ENCODE assay signal across 9 cellular contexts in the genomic region with DNA sequence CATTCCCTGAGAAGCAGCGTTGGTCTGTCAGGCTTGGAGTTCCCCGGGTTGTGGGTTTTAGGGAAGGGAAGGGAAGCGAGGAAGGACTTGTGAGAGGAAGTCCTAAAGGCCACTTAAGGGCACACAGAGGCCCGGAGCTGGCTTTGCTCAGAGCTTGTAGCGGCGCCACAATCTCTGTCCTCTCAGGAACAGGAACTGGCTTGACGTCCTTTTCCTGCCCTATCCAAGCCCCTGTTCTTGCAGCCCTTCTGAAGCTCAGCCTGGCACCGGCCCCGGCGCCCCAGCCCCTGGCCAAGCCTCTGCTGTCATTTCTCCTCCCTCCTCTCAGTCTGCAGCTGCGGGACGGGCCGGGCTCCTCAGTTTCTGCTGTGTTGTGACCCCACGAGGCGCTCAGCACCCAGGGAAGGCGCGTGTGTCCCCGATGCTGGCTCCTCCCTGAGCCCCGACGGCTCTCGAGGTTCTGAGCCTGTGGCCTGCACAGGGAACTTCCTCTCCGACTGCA. TPM values are rescaled to one million over a fixed set of nuclear protein-coding genes. Genes with fewer than 3 reads are reported as not detected.
DNase-seq lines count a peak whose midpoint lies in the region; ATAC-seq and TF ChIP-seq lines count a peak whose summit lies in the region.
"Had no signal": no experiment of that assay in that cellular context is flagged by ENCODE, and none has a peak within 500 bp of the region (broad histone marks: within the 10 kb centered on the region; RNA-seq: fewer than 3 reads in every experiment).

A gene (plus strand): TSS at position 140 of the 502 bp plus-strand sequence. CDS start 16,069 bp downstream, outside the sequence.

- no peaks in the 10 kb centered on the region for H3K36me3 ChIP-seq in body of pancreas (replicated peaks in 1 of 2; ENCODE audit: insufficient read depth in 1 of 2, low read depth in 2 of 2)

- H3K4me3 Mint-ChIP-seq in natural killer cell, result peak within 1 kb of the TSS; percentile 96

- H3K36me3 Mint-ChIP-seq in natural killer cell, result no peaks in the 10 kb centered on the region

- no peaks in the 10 kb centered on the region for H3K27me3 Mint-ChIP-seq in natural killer cell (ENCODE audit: low read depth in 2 of 2)

- DNase-seq in GM20000 (ENCODE audit: low spot score), result peak; percentile 40
- DNase-seq in T follicular helper cell (ENCODE audit: low read depth), result peak; percentile 46
- DNase-seq in body of pancreas, result peak in 3 of 4 donors; percentile 25 to 68 (median 28)
- peak; percentile 48 for DNase-seq in natural killer cell
- no peak for DNase-seq in ureter (ENCODE audit: low spot score)
- no peak for DNase-seq in NCI-H1694 (lab: John Stamatoyannopoulos, UW)

- H3K9me3 ChIP-seq in body of pancreas, result no peaks in the 10 kb centered on the region

- 35 to 44% methylated on average over 11 to 21 of the region's 22 CpGs for WGBS in body of pancreas, 2 donors

- H3K4me1 ChIP-seq in body of pancreas, result peaks cover 16% of the 10 kb centered on the region

- H3K4me1 Mint-ChIP-seq in natural killer cell, result peaks cover 71 to 77% of the 10 kb centered on the region in 2 donors

- TF ChIP-seq POLR2A in body of pancreas (IDR thresholded peaks at IDR 0.05), result peak in 2 of 3 donors; percentile 18

- TF ChIP-seq CTCF in GM20000 (IDR thresholded peaks at IDR 0.05; ENCODE audit: extremely low read depth, missing control alignments) (no peak), body of pancreas (IDR thresholded peaks at IDR 0.05) (no peak), natural killer cell (IDR thresholded peaks at IDR 0.05) (no peak)

- intact Hi-C loops in body of pancreas (cut with DNase I), result no loop called here
- intact Hi-C loops in natural killer cell (cut with micrococcal nuclease), result loop anchor here (1.0 to 5.0 kb wide), 4 partner anchors 31 to 287 kb away; a partner anchor contains a TSS

- peak; percentile 29 for ATAC-seq in body of pancreas
- ATAC-seq in natural killer cell, result peak; percentile 48 to 60 (median 59)
- ATAC-seq in HG03039 (IDR thresholded peaks at IDR 0.05; ENCODE audit: unreplicated experiment), result no peak
- ATAC-seq in HG03571 (IDR thresholded peaks at IDR 0.05; ENCODE audit: unreplicated experiment), result no peak

- no peaks in the 10 kb centered on the region for H3K9me3 Mint-ChIP-seq in natural killer cell

- H3K27ac Mint-ChIP-seq in natural killer cell, result peak within 1 kb of the TSS; percentile 92 to 97

- H3K27me3 ChIP-seq in body of pancreas, result peaks cover 0 to 3% of the 10 kb centered on the region in 2 donors

- no peak within 1 kb of the TSS for H3K4me3 ChIP-seq in body of pancreas

- H3K27ac ChIP-seq in body of pancreas, result peak within 1 kb of the TSS in 3 of 4 donors; percentile 30 to 72 (median 56)
- H3K27ac ChIP-seq: KMS-11 had no signal

RNA-seq across cellular contexts. Expression of the gene that starts here (rescaled TPM):
- 1 to 10 TPM in 1 of 2 donors, under 1 TPM in 1; 0.99 to 5.4 TPM for total RNA-seq in body of pancreas
- 10 to 100 TPM in 1 of 3 donors, 1 to 10 TPM in 2; 6.7 to 17.7 (median 8.4) TPM for total RNA-seq in natural killer cell
- total RNA-seq in ureter, result 13.6 TPM

Comparison
In these comparisons a context has a peak if more than half of its experiments do, and no peak if none do; other contexts are left out.
1. DNase-seq: peak in GM20000 (single experiment), T follicular helper cell (single experiment), body of pancreas (3 of 4) and natural killer cell (single experiment); none in ureter (single experiment) and NCI-H1694 (single experiment).
2. ATAC-seq: peak in body of pancreas (single experiment) and natural killer cell (3 of 3); none in HG03039 (single experiment) and HG03571 (single experiment).